Comparison of ENCODE assay signal across 11 cellular contexts in genomic region chr17:1779571-1780074, GRCh38. TPM values are rescaled to one million over a fixed set of nuclear protein-coding genes. Genes with fewer than 3 reads are reported as not detected.
A peak's percentile ranks its signal among the peaks of the same experiment; 100 is the strongest.
DNase-seq lines count a peak whose midpoint lies in the region; ATAC-seq and TF ChIP-seq lines count a peak whose summit lies in the region.
"Had no signal": no experiment of that assay in that cellular context is flagged by ENCODE, and none has a peak within 500 bp of the region (broad histone marks: within the 10 kb centered on the region; RNA-seq: fewer than 3 reads in every experiment).

No MANE protein-coding gene starts in this region.

- no peak for TF ChIP-seq POLR2A in adrenal gland (IDR thresholded peaks at IDR 0.05)

- peak overlapping the region; percentile 39 for H2AFZ ChIP-seq in GM23248

- H3K79me2 ChIP-seq in GM23248 (ENCODE audit: insufficient read depth): no peaks in the 10 kb centered on the region

- H3K9ac ChIP-seq in GM23248 (peak overlapping the region; percentile 52), skeletal muscle tissue (ENCODE audit: low read depth in 1 of 3, low read length in 3 of 3) (peak overlapping the region; percentile 12 to 50 (median 41))

- H3K27ac ChIP-seq in GM23248 (peak overlapping the region; percentile 84), adrenal gland (peak overlapping the region in 2 of 5 donors; percentile 69 to 85), skeletal muscle tissue (ENCODE audit: low read depth, low read length) (peak overlapping the region; percentile 80)
- H3K27ac ChIP-seq: WERI-Rb-1 had no signal

- ATAC-seq in left ventricle myocardium superior (peak; percentile 39), GM21786 (IDR thresholded peaks at IDR 0.05; ENCODE audit: unreplicated experiment) (no peak)
- ATAC-seq: stimulated activated effector memory CD8-positive, alpha-beta T cell treated with anti-CD3 and anti-CD28 coated beads, Interleukin-12 subunit alpha, Interleukin-12 subunit beta, amount 100 ng/mL, for 72 hours had no signal

- DNase-seq in GM23248 (peak; percentile 95), adrenal gland (peak in 6 of 7 donors; percentile 52 to 87 (median 64)), left ventricle myocardium superior (peak; percentile 76), NCI-H1105 (lab: John Stamatoyannopoulos, UW) (no peak)
- no peak for DNase-seq in activated effector memory CD4-positive, alpha-beta T cell treated with Interleukin-2 at 50 U/mL for 16 hours
- no peak for DNase-seq in activated CD4-positive, alpha-beta T cell treated with anti-CD3 and anti-CD28 coated beads, Interleukin-2, amount 50 U/mL, for 4 hours
- DNase-seq: KBM-7, WERI-Rb-1 had no signal

- intact Hi-C loops in adrenal gland (cut with DNase I): loop anchor here (5.0 kb wide), 1 partner anchor 52 kb away; no protein-coding TSS in a partner anchor
- intact Hi-C loops in left ventricle myocardium superior (cut with micrococcal nuclease): loop anchor here (5.0 kb wide), 1 partner anchor 62 kb away; no protein-coding TSS in a partner anchor

- peak overlapping the region; percentile 76 for H3K4me2 ChIP-seq in GM23248 (ENCODE audit: unreplicated experiment)

- H3K4me1 ChIP-seq in GM23248 (ENCODE audit: insufficient read depth): peaks cover 22% of the 10 kb centered on the region
- H3K4me1 ChIP-seq in adrenal gland (replicated peaks in 1 of 2): peaks cover 11 to 22% of the 10 kb centered on the region in 2 donors
- H3K4me1 ChIP-seq in skeletal muscle tissue (ENCODE audit: control insufficient read depth in 3 of 3, insufficient read depth in 3 of 3, low read length in 3 of 3): peaks cover 58 to 70% (median 63%) of the 10 kb centered on the region in 3 donors

- no peak for TF ChIP-seq CTCF in adrenal gland (IDR thresholded peaks at IDR 0.05)

- in situ Hi-C loops in GM23248 (cut with MboI): loop anchor here (10.0 kb wide), 1 partner anchor 55 kb away; the partner anchor contains the start of gene WDR81

- H3F3A ChIP-seq in GM23248 (ENCODE audit: insufficient read depth): peaks cover 37% of the 10 kb centered on the region

- no peaks in the 10 kb centered on the region for H3K27me3 ChIP-seq in GM23248 (replicated peaks; ENCODE audit: insufficient read depth)
- no peaks in the 10 kb centered on the region for H3K27me3 ChIP-seq in adrenal gland
- no peaks in the 10 kb centered on the region for H3K27me3 ChIP-seq in skeletal muscle tissue (ENCODE audit: control insufficient read depth in 3 of 3, insufficient read depth in 3 of 3, low read length in 3 of 3)

- H3K36me3 ChIP-seq in GM23248 (ENCODE audit: low read depth) (0 out of 2 replicates have a peak, but pooled peaks cover 4% of the 10 kb centered on the region), adrenal gland (replicated peaks in 1 of 2) (peaks cover 0 to 34% of the 10 kb centered on the region in 2 donors), skeletal muscle tissue (ENCODE audit: control insufficient read depth in 3 of 3, insufficient read depth in 3 of 3, low read length in 3 of 3) (peaks cover 33 to 42% (median 37%) of the 10 kb centered on the region in 3 donors)

- H3K9me3 ChIP-seq in GM23248 (ENCODE audit: low read depth): no peaks in the 10 kb centered on the region
- no peaks in the 10 kb centered on the region for H3K9me3 ChIP-seq in adrenal gland (replicated peaks in 1 of 3)
- no peaks in the 10 kb centered on the region for H3K9me3 ChIP-seq in skeletal muscle tissue (ENCODE audit: control insufficient read depth in 3 of 3, low read length in 3 of 3)

- H4K20me1 ChIP-seq in GM23248 (ENCODE audit: insufficient read depth): no peaks in the 10 kb centered on the region

- peak overlapping the region; percentile 56 for H3K4me3 ChIP-seq in GM23248
- no peak overlapping the region for H3K4me3 ChIP-seq in adrenal gland
- peak overlapping the region in 2 of 3 donors; percentile 16 to 41 for H3K4me3 ChIP-seq in skeletal muscle tissue (ENCODE audit: low read length in 3 of 3)

- no peaks in the 10 kb centered on the region for H3K9me2 ChIP-seq in GM23248 (ENCODE audit: insufficient read depth)

- WGBS in GM23248 (ENCODE audit: low coverage in 1 of 2, low lambda C conversion rate in 2 of 2, missing lambda C conversion rate in 2 of 2), 2 experiments: 1 to 2% methylated on average over 7 of the region's 7 CpGs
- 51 to 65% (median 56%) methylated on average over 7 of the region's 7 CpGs for WGBS in adrenal gland, 4 donors

RNA-seq across cellular contexts. Expression of gene SERPINF1, which starts 17.8 kb away (rescaled TPM):
- 60.3 and 91.4 TPM in 2 replicates for total RNA-seq in GM23248 (2014; rRNA removed; shearing (Covaris generic))
- polyA plus RNA-seq in GM23248 (2016; fragmentation: Nextera tagmentation; extraction: Ambion mirVana) (28.3 and 29.0 TPM in 2 replicates), adrenal gland (100 to 1,000 TPM in 2 of 3 donors, 10 to 100 TPM in 1; 70.4 to 310 (median 121) TPM)
- total RNA-seq in adrenal gland (100 to 1,000 TPM in 5 of 8 donors, 10 to 100 TPM in 3; 72.8 to 290 (median 120) TPM), left ventricle myocardium superior (146 TPM), skeletal muscle tissue (328 TPM)

RNA-seq across cellular contexts. Expression of gene SERPINF2, which starts 37.0 kb away (rescaled TPM):
- total RNA-seq in GM23248 (2014; rRNA removed; shearing (Covaris generic)): not detected in 2 replicates
- 0.08 TPM in 1 of 2 replicates, not detected in the other for polyA plus RNA-seq in GM23248 (2016; fragmentation: Nextera tagmentation; extraction: Ambion mirVana)
- total RNA-seq in adrenal gland: 1 to 10 TPM; 1.3 to 3.7 (median 2.4) TPM
- polyA plus RNA-seq in adrenal gland: 1 to 10 TPM in 2 of 3 donors, under 1 TPM in 1; 0.59 to 6.4 (median 5.2) TPM
- total RNA-seq in left ventricle myocardium superior: 1.4 TPM
- total RNA-seq in skeletal muscle tissue: not detected

RNA-seq across cellular contexts. Expression of gene SMYD4, which starts 50.1 kb away (rescaled TPM):
- total RNA-seq in GM23248 (2014; rRNA removed; shearing (Covaris generic)): 3.6 and 14.5 TPM in 2 replicates
- polyA plus RNA-seq in GM23248 (2016; fragmentation: Nextera tagmentation; extraction: Ambion mirVana): 5.3 and 7.5 TPM in 2 replicates
- total RNA-seq in adrenal gland: 10 to 100 TPM; 10.2 to 20.2 (median 16.3) TPM
- 10 to 100 TPM in 1 of 3 donors, 1 to 10 TPM in 2; 5.1 to 17.9 (median 8.4) TPM for polyA plus RNA-seq in adrenal gland
- total RNA-seq in left ventricle myocardium superior: 6.9 TPM
- total RNA-seq in skeletal muscle tissue: 8.4 TPM

RNA-seq across cellular contexts. Expression of gene RPA1, which starts 50.2 kb away (rescaled TPM):
- 16.4 and 17.3 TPM in 2 replicates for total RNA-seq in GM23248 (2014; rRNA removed; shearing (Covaris generic))
- polyA plus RNA-seq in GM23248 (2016; fragmentation: Nextera tagmentation; extraction: Ambion mirVana): 37.1 and 45.9 TPM in 2 replicates
- total RNA-seq in adrenal gland: 100 to 1,000 TPM in 1 of 8 donors, 10 to 100 TPM in 7; 20.2 to 109 (median 50.3) TPM
- 10 to 100 TPM; 12.9 to 32.8 (median 14.8) TPM for polyA plus RNA-seq in adrenal gland
- total RNA-seq in left ventricle myocardium superior: 46.0 TPM
- total RNA-seq in skeletal muscle tissue: 26.1 TPM

RNA-seq across cellular contexts. Expression of gene WDR81, which starts 55.1 kb away (rescaled TPM):
- total RNA-seq in GM23248 (2014; rRNA removed; shearing (Covaris generic)): 23.0 and 23.9 TPM in 2 replicates
- polyA plus RNA-seq in GM23248 (2016; fragmentation: Nextera tagmentation; extraction: Ambion mirVana) (4.4 and 5.8 TPM in 2 replicates), adrenal gland (10 to 100 TPM in 2 of 3 donors, 1 to 10 TPM in 1; 4.9 to 52.3 (median 20.2) TPM)
- total RNA-seq in adrenal gland (10 to 100 TPM; 28.0 to 88.8 (median 44.6) TPM), left ventricle myocardium superior (7.6 TPM), skeletal muscle tissue (10.4 TPM)

Comparison
In these comparisons a context has a peak if more than half of its experiments do, and no peak if none do; other contexts are left out.
1. DNase-seq: peak in GM23248 (single experiment), adrenal gland (6 of 7) and left ventricle myocardium superior (single experiment); none in activated effector memory CD4-positive, alpha-beta T cell treated with Interleukin-2 at 50 U/mL for 16 hours (single experiment), NCI-H1105 (single experiment) and activated CD4-positive, alpha-beta T cell treated with anti-CD3 and anti-CD28 coated beads, Interleukin-2, amount 50 U/mL, for 4 hours (0 of 2).
2. H3K4me3 ChIP-seq: peak in GM23248 (single experiment) and skeletal muscle tissue (2 of 3); none in adrenal gland (0 of 4).